In the genomic region with DNA sequence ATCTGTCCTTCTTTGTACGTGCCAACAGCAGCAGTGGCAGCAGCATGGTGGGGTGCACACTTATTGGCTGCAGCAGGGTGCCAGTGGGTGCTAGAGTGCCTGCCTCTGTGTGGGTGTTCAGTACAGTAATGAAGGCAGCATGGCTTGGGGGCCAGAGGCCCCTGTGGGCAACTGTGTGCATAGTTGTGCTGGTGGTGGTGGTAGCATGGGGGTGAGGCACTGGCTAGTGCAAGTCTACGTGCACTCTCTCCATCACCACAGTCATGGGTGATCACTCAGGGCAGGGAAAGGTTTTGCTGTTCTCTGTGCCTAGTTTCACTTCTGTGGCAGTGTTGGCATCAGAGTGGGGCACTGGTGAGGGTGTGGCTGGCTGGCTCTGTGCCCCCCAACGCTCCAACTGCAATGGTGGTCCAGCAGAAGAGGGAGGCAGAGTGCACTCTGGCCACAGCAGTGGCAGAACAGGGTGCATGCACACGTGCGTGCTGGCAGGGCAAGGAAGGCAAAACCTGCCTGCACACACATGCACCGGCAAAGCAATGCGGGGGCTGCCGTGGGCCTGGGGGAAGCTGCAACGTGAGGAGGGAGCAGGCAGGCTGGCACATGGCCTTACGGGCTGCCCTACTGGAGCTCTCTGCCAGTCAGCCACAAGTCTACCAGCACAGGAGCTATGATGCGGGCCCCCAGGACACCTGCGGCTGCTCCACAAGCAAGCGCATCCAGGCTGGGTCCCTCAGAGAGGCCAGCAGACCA, we compare ENCODE assay signal across 19 cellular contexts.
DNase-seq lines count a peak whose midpoint lies in the region; ATAC-seq and TF ChIP-seq lines count a peak whose summit lies in the region.
"Had no signal": no experiment of that assay in that cellular context is flagged by ENCODE, and none has a peak within 500 bp of the region (broad histone marks: within the 10 kb centered on the region; RNA-seq: fewer than 3 reads in every experiment).

No MANE protein-coding gene starts in this region.

- no peaks in the 10 kb centered on the region for H3K4me1 ChIP-seq in esophagus muscularis mucosa
- no peaks in the 10 kb centered on the region for H3K4me1 ChIP-seq in neuronal stem cell (ENCODE audit: control insufficient read depth in 2 of 2, insufficient read depth in 1 of 2, low read depth in 1 of 2, low read length in 2 of 2)
- H3K4me1 ChIP-seq in colonic mucosa, result no peaks in the 10 kb centered on the region
- H3K4me1 ChIP-seq: A549 had no signal

- 77% methylated on average over 4 of the region's 13 CpGs for WGBS in esophagus muscularis mucosa
- WGBS in neuronal stem cell (ENCODE audit: extremely low coverage in 2 of 2, insufficient read length in 2 of 2, insufficient replicate concordance in 1 of 2), 2 donors, result no CpG with 5 or more reads among the region's 13 CpGs

- no peak for TF ChIP-seq CTCF in esophagus muscularis mucosa (IDR thresholded peaks at IDR 0.05)
- TF ChIP-seq CTCF in colonic mucosa (IDR thresholded peaks at IDR 0.05), result no peak
- TF ChIP-seq CTCF in WERI-Rb-1 (IDR thresholded peaks at IDR 0.05; ENCODE audit: low read depth, low read length), result no peak

- H3K9me3 Mint-ChIP-seq in central memory CD8-positive, alpha-beta T cell, result no peaks in the 10 kb centered on the region
- H3K9me3 Mint-ChIP-seq: HFFc6 had no signal

- no peak for TF ChIP-seq EP300 in esophagus muscularis mucosa (IDR thresholded peaks at IDR 0.05)

- ATAC-seq in central memory CD8-positive, alpha-beta T cell (replicated peaks; ENCODE audit: extremely low read depth, poor library complexity, severe bottlenecking), result no peak
- ATAC-seq in GM19397 (IDR thresholded peaks at IDR 0.05; ENCODE audit: unreplicated experiment), result no peak
- ATAC-seq: A549, GM12878, K562 had no signal

- H3K23ac ChIP-seq in neuronal stem cell (ENCODE audit: low read depth, low read length, poor library complexity), result peak overlapping the region; percentile 66

- no peak overlapping the region for H2BK120ac ChIP-seq in neuronal stem cell (ENCODE audit: low read depth, low read length)

- H2AFZ ChIP-seq in neuronal stem cell (ENCODE audit: low read length), result no peak overlapping the region
- H2AFZ ChIP-seq: GM23248 had no signal

- peak overlapping the region; percentile 63 for H3K27ac Mint-ChIP-seq in central memory CD8-positive, alpha-beta T cell (ENCODE audit: low read depth)
- H3K27ac Mint-ChIP-seq: HFFc6 had no signal

- H3K9ac ChIP-seq in neuronal stem cell (ENCODE audit: low read depth, low read length, poor library complexity) (no peak overlapping the region), colonic mucosa (ENCODE audit: low read depth in 2 of 2, low read length in 2 of 2) (no peak overlapping the region)
- H3K9ac ChIP-seq: BLaER1, GM23248 had no signal

- no peak overlapping the region for H2BK15ac ChIP-seq in neuronal stem cell (ENCODE audit: low read length)

- DNase-seq in D341Med (ENCODE audit: low spot score), result peak; percentile 12
- no peak for DNase-seq in central memory CD8-positive, alpha-beta T cell (ENCODE audit: low spot score in 2 of 2)
- DNase-seq in esophagus muscularis mucosa (ENCODE audit: extremely low spot score), result peak; percentile 34
- DNase-seq in neuronal stem cell (ENCODE audit: low spot score), result no peak
- no peak for DNase-seq in colonic mucosa
- DNase-seq in WERI-Rb-1, result no peak
- no peak for DNase-seq in NCI-H1092 treated with DMSO at 0.1 percent for 48 hours (lab: John Stamatoyannopoulos, UW)
- DNase-seq: CD4-positive, alpha-beta memory T cell; DMS79 treated with DMSO at 0.1 percent for 48 hours; GM23248; HCEC 1CT; HFFc6 had no signal

- TF ChIP-seq POLR2A in esophagus muscularis mucosa (IDR thresholded peaks at IDR 0.05; ENCODE audit: low read depth), result no peak

- H2BK12ac ChIP-seq in neuronal stem cell (ENCODE audit: low read length), result no peak overlapping the region

- no peak overlapping the region for H3K4me3 Mint-ChIP-seq in central memory CD8-positive, alpha-beta T cell
- H3K4me3 Mint-ChIP-seq: CD14-positive monocyte; CD4-positive, alpha-beta memory T cell; HFFc6 had no signal

- H3K27me3 Mint-ChIP-seq in central memory CD8-positive, alpha-beta T cell, result no peaks in the 10 kb centered on the region
- H3K27me3 Mint-ChIP-seq: CD4-positive, alpha-beta memory T cell had no signal

- no peaks in the 10 kb centered on the region for H3K36me3 ChIP-seq in esophagus muscularis mucosa
- H3K36me3 ChIP-seq in neuronal stem cell (replicated peaks in 1 of 2; ENCODE audit: control insufficient read depth in 2 of 2, insufficient read depth in 2 of 2, low read length in 2 of 2), result no peaks in the 10 kb centered on the region
- H3K36me3 ChIP-seq in colonic mucosa, result no peaks in the 10 kb centered on the region
- no peaks in the 10 kb centered on the region for H3K36me3 ChIP-seq in WERI-Rb-1

- H3K79me1 ChIP-seq in neuronal stem cell (ENCODE audit: low read depth, low read length), result no peaks in the 10 kb centered on the region

- H3K18ac ChIP-seq in neuronal stem cell (ENCODE audit: low read length), result peak overlapping the region; percentile 4

- H3K27ac ChIP-seq in esophagus muscularis mucosa (replicated peaks in 1 of 4) (no peak overlapping the region), neuronal stem cell (replicated peaks; ENCODE audit: low read length) (no peak overlapping the region), colonic mucosa (no peak overlapping the region), WERI-Rb-1 (no peak overlapping the region)
- H3K27ac ChIP-seq: 22Rv1, A549, BLaER1, GM23248 had no signal

- no peak overlapping the region for H3K14ac ChIP-seq in neuronal stem cell (ENCODE audit: low read length)

- H3K4ac ChIP-seq in neuronal stem cell (ENCODE audit: low read length), result no peak overlapping the region

- H3K4me1 Mint-ChIP-seq in central memory CD8-positive, alpha-beta T cell, result peaks cover 11% of the 10 kb centered on the region
- H3K4me1 Mint-ChIP-seq: CD14-positive monocyte had no signal

- H3K9me3 ChIP-seq in esophagus muscularis mucosa, result peaks cover 0 to 3% (median 0%) of the 10 kb centered on the region in 4 donors
- peaks cover 3 to 7% of the 10 kb centered on the region in 2 donors for H3K9me3 ChIP-seq in neuronal stem cell (replicated peaks in 1 of 2; ENCODE audit: control insufficient read depth in 2 of 2, insufficient read depth in 1 of 2, low read depth in 1 of 2, low read length in 2 of 2)
- H3K9me3 ChIP-seq in colonic mucosa, result no peaks in the 10 kb centered on the region
- peaks cover 16% of the 10 kb centered on the region for H3K9me3 ChIP-seq in WERI-Rb-1 (ENCODE audit: severe bottlenecking)
- H3K9me3 ChIP-seq: A549 had no signal

- H3K27me3 ChIP-seq in esophagus muscularis mucosa (no peaks in the 10 kb centered on the region), neuronal stem cell (ENCODE audit: control insufficient read depth in 3 of 3, insufficient read depth in 3 of 3, low read depth in 1 of 3, low read length in 3 of 3) (no peaks in the 10 kb centered on the region), colonic mucosa (no peaks in the 10 kb centered on the region), WERI-Rb-1 (ENCODE audit: insufficient read depth, low read depth, severe bottlenecking) (no peaks in the 10 kb centered on the region)
- H3K27me3 ChIP-seq: BLaER1 had no signal

- H3K4me2 ChIP-seq in neuronal stem cell (ENCODE audit: insufficient read depth, low read length, poor library complexity, severe bottlenecking), result no peak overlapping the region
- H3K4me2 ChIP-seq: A549, BLaER1 had no signal

- H3K36me3 Mint-ChIP-seq in central memory CD8-positive, alpha-beta T cell (ENCODE audit: insufficient read depth), result peaks cover 10% of the 10 kb centered on the region

- no peak overlapping the region for H4K91ac ChIP-seq in neuronal stem cell (ENCODE audit: low read depth, low read length, poor library complexity)

- H3K4me3 ChIP-seq in esophagus muscularis mucosa, result no peak overlapping the region
- H3K4me3 ChIP-seq in neuronal stem cell (ENCODE audit: low read length in 2 of 2), result peak overlapping the region in 1 of 2 donors; percentile 22
- H3K4me3 ChIP-seq in colonic mucosa, result no peak overlapping the region
- no peak overlapping the region for H3K4me3 ChIP-seq in WERI-Rb-1 (ENCODE audit: low read depth, low read length)
- H3K4me3 ChIP-seq: A549, BLaER1, GM12878, GM23248, K562 had no signal

- H4K8ac ChIP-seq in neuronal stem cell (ENCODE audit: low read depth, low read length), result no peak overlapping the region

- intact Hi-C loops in esophagus muscularis mucosa (cut with DNase I), result no loop called here
- intact Hi-C loops in colonic mucosa (cut with DNase I), result no loop called here

- H2AK5ac ChIP-seq in neuronal stem cell (ENCODE audit: low read depth, low read length), result no peak overlapping the region

- H2BK5ac ChIP-seq in neuronal stem cell (ENCODE audit: low read length), result no peak overlapping the region

Comparison
In these comparisons a context has a peak if more than half of its experiments do, and no peak if none do; other contexts are left out.
1. DNase-seq: peak in D341Med (single experiment) and esophagus muscularis mucosa (single experiment); none in central memory CD8-positive, alpha-beta T cell (0 of 2), neuronal stem cell (single experiment), colonic mucosa (single experiment), WERI-Rb-1 (single experiment) and NCI-H1092 treated with DMSO at 0.1 percent for 48 hours (single experiment).